In the genomic region with DNA sequence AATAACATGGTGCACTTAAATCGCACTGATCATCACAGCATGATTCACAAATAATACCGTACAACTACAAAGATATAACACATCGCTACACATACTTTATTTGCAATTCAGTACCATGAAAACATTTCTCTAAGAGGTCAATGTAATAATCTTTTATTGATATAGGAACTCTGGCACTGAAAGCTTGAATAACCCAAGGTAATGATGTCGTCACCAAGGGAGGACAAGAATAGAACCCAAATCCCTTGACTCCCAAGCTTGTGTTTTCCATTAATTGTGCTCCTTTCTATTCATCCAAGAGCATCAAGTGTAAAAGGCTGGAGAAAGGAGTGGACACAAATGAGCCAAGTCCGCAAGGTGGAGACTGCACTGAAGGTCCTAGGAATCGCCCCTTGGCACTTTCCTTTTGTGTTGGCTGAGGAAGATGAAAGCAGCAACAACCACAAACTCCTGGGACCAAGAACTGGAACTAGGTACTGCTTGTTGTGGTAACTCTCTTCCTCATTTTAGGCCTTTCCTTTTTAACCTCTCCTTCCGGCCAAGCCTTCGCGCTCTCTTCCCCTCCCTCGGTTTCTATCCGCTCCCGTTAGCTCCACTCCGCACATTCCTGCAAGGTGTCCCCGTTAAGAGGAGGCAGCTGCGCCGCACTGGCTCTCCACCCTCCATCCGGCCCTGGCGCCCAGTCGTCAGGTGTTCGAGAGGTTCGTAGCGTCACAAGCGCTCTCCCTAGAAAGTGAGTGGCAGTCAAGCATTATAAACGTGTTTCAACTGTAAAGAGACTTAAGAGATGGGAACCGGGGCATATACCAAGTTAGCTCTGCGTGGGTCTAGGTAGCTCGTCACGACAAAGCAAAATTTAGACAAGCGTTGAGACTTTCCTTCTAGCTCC, we compare ENCODE assay signal across 1 cellular context.
TF ChIP-seq lines count a peak whose summit lies in the region.

No MANE protein-coding gene starts in this region.

TF ChIP-seq in HEK293, 187 proteins besides CTCF, POLR2A, EP300 and RAD21 (continued from another document):
- TF ChIP-seq, protein P1, sequence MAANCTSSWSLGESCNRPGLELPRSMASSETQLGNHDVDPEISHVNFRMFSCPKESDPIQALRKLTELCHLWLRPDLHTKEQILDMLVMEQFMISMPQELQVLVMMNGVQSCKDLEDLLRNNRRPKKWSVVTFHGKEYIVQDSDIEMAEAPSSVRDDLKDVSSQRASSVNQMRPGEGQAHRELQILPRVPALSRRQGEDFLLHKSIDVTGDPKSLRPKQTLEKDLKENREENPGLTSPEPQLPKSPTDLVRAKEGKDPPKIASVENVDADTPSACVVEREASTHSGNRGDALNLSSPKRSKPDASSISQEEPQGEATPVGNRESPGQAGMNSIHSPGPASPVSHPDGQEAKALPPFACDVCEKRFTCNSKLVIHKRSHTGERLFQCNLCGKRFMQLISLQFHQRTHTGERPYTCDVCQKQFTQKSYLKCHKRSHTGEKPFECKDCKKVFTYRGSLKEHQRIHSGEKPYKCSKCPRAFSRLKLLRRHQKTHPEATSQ (tag by site-specific recombination; IDR thresholded peaks at IDR 0.05): no peak
- 0 out of 2 replicates have a peak, but pooled peaks have one; percentile 12 for TF ChIP-seq ZNF624 (tag by site-specific recombination; IDR thresholded peaks at IDR 0.05)
- TF ChIP-seq BCL11B (tag by site-specific recombination; IDR thresholded peaks at IDR 0.05; ENCODE audit: low read depth): no peak
- TF ChIP-seq ZNF10 (tag by site-specific recombination; IDR thresholded peaks at IDR 0.05): 0 out of 2 replicates have a peak, but pooled peaks have one; percentile 72
- TF ChIP-seq, protein P2, sequence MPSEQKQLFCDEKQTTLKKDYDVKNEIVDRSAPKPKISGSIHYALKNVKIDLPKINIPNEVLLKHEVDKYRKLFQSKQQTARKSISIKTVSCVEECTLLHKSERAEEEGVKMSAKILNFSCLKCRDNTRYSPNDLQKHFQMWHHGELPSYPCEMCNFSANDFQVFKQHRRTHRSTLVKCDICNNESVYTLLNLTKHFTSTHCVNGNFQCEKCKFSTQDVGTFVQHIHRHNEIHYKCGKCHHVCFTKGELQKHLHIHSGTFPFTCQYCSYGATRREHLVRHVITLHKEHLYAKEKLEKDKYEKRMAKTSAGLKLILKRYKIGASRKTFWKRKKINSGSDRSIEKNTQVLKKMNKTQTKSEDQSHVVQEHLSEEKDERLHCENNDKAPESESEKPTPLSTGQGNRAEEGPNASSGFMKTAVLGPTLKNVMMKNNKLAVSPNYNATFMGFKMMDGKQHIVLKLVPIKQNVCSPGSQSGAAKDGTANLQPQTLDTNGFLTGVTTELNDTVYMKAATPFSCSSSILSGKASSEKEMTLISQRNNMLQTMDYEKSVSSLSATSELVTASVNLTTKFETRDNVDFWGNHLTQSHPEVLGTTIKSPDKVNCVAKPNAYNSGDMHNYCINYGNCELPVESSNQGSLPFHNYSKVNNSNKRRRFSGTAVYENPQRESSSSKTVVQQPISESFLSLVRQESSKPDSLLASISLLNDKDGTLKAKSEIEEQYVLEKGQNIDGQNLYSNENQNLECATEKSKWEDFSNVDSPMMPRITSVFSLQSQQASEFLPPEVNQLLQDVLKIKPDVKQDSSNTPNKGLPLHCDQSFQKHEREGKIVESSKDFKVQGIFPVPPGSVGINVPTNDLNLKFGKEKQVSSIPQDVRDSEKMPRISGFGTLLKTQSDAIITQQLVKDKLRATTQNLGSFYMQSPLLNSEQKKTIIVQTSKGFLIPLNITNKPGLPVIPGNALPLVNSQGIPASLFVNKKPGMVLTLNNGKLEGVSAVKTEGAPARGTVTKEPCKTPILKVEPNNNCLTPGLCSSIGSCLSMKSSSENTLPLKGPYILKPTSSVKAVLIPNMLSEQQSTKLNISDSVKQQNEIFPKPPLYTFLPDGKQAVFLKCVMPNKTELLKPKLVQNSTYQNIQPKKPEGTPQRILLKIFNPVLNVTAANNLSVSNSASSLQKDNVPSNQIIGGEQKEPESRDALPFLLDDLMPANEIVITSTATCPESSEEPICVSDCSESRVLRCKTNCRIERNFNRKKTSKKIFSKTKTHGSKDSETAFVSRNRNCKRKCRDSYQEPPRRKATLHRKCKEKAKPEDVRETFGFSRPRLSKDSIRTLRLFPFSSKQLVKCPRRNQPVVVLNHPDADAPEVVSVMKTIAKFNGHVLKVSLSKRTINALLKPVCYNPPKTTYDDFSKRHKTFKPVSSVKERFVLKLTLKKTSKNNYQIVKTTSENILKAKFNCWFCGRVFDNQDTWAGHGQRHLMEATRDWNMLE (tag by site-specific recombination; conservative IDR thresholded peaks at IDR 0.05; ENCODE audit: low read depth): peak; percentile 8
- TF ChIP-seq ZBTB48 (tag by site-specific recombination; IDR thresholded peaks at IDR 0.05): peak; percentile 15; the same call in 1 of the 2 replicates
- TF ChIP-seq ZNF211 (tag by site-specific recombination; IDR thresholded peaks at IDR 0.05; ENCODE audit: low read depth): no peak
- TF ChIP-seq ZNF266 (tag by site-specific recombination; IDR thresholded peaks at IDR 0.05; ENCODE audit: low read depth): no peak
- TF ChIP-seq, protein P3, sequence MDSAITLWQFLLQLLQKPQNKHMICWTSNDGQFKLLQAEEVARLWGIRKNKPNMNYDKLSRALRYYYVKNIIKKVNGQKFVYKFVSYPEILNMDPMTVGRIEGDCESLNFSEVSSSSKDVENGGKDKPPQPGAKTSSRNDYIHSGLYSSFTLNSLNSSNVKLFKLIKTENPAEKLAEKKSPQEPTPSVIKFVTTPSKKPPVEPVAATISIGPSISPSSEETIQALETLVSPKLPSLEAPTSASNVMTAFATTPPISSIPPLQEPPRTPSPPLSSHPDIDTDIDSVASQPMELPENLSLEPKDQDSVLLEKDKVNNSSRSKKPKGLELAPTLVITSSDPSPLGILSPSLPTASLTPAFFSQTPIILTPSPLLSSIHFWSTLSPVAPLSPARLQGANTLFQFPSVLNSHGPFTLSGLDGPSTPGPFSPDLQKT (IDR thresholded peaks at IDR 0.05; ENCODE audit: borderline replicate concordance, low read depth, low read length): 0 out of 2 replicates have a peak, but pooled peaks have one; percentile 15
- TF ChIP-seq ZFP37 (tag by site-specific recombination; IDR thresholded peaks at IDR 0.05): 0 out of 2 replicates have a peak, but pooled peaks have one; percentile 6
- peak; percentile 14; the same call in 1 of the 2 replicates for TF ChIP-seq ZBTB21 (tag by site-specific recombination; IDR thresholded peaks at IDR 0.05)
- TF ChIP-seq ZNF544 (tag by site-specific recombination; IDR thresholded peaks at IDR 0.05): no peak
- peak; percentile 95 for TF ChIP-seq PRDM1 (tag by site-specific recombination; IDR thresholded peaks at IDR 0.05)
